ENCODE assay signal across 1 cellular context in genomic region chr7:148987010-148987750, GRCh38.
TF ChIP-seq lines count a peak whose summit lies in the region.

No MANE protein-coding gene starts in this region.

TF ChIP-seq in K562, 482 proteins besides CTCF, POLR2A, EP300 and RAD21 (continued from another document):
- TF ChIP-seq ZNF197 (CRISPR knock-in tag; IDR thresholded peaks at IDR 0.05; ENCODE audit: low read depth) (0 out of 2 replicates have a peak, but pooled peaks have one; percentile 84), MXD1 (CRISPR knock-in tag; IDR thresholded peaks at IDR 0.05; ENCODE audit: borderline replicate concordance, poor library complexity, severe bottlenecking) (no peak), SMARCA5 (IDR thresholded peaks at IDR 0.05) (peak; percentile 93), ZNF395 (CRISPR knock-in tag; IDR thresholded peaks at IDR 0.05) (peak; percentile 71), ZBTB9 (CRISPR knock-in tag; IDR thresholded peaks at IDR 0.05) (0 out of 2 replicates have a peak, but pooled peaks have one; percentile 27), NCOA1 (IDR thresholded peaks at IDR 0.05; ENCODE audit: low read depth) (no peak; the same call in 1 of the 2 replicates), SREBF1 (IDR thresholded peaks at IDR 0.05; ENCODE audit: borderline replicate concordance, low read depth, low read length) (no peak), SMAD4 (CRISPR knock-in tag; conservative IDR thresholded peaks at IDR 0.05) (no peak; the same call in 1 of the 2 replicates), MNT (conservative IDR thresholded peaks at IDR 0.05) (peak; percentile 19 to 57; a peak in 2 of 4 replicates), ZNF444 (CRISPR knock-in tag; IDR thresholded peaks at IDR 0.05) (no peak), ZNF143 (CRISPR knock-in tag; IDR thresholded peaks at IDR 0.05) (peak; percentile 89), TRIM24 (IDR thresholded peaks at IDR 0.05) (peak; percentile 15 to 45; a peak in 2 of 4 replicates), MTA1 (IDR thresholded peaks at IDR 0.05; ENCODE audit: borderline replicate concordance) (peak; percentile 92), ARID3B (CRISPR knock-in tag; IDR thresholded peaks at IDR 0.05; ENCODE audit: borderline replicate concordance) (no peak), ZNF124 (CRISPR knock-in tag; IDR thresholded peaks at IDR 0.05) (no peak), CBX8 (IDR thresholded peaks at IDR 0.05; ENCODE audit: borderline replicate concordance, extremely low read depth, low read depth, low read length, poor library complexity, severe bottlenecking) (no peak), TRIM28 (IDR thresholded peaks at IDR 0.05) (no peak; the same call in none of the 2 replicates), CEBPB (tag; IDR thresholded peaks at IDR 0.05) (peak; percentile 95), TEAD4 (IDR thresholded peaks at IDR 0.05; ENCODE audit: low read length) (peak; percentile 92), TEAD4 (CRISPR knock-in tag; IDR thresholded peaks at IDR 0.05; ENCODE audit: borderline replicate concordance) (no peak), ZBTB49 (CRISPR knock-in tag; IDR thresholded peaks at IDR 0.05; ENCODE audit: borderline replicate concordance) (no peak), KAT7 (CRISPR knock-in tag; IDR thresholded peaks at IDR 0.05; ENCODE audit: borderline replicate concordance) (peak; percentile 73; the same call in 1 of the 2 replicates), ZNF644 (tag; IDR thresholded peaks at IDR 0.05; ENCODE audit: low read depth) (peak; percentile 66), HINFP (tag; conservative IDR thresholded peaks at IDR 0.05; ENCODE audit: low read depth) (no peak), EHMT2 (IDR thresholded peaks at IDR 0.05) (peak; percentile 12; the same call in 1 of the 2 replicates), FOS (IDR thresholded peaks at IDR 0.05; ENCODE audit: extremely low read depth, insufficient read length) (peak; percentile 63), NR1H2 (CRISPR knock-in tag; IDR thresholded peaks at IDR 0.05) (no peak), RFX7 (CRISPR knock-in tag; IDR thresholded peaks at IDR 0.05) (no peak), ZFP36 (IDR thresholded peaks at IDR 0.05; ENCODE audit: low read depth, low read length, partially characterized antibody) (peak; percentile 96), XRCC5 (IDR thresholded peaks at IDR 0.05; ENCODE audit: low read depth, low read length) (no peak), MEF2A (IDR thresholded peaks at IDR 0.05; ENCODE audit: control insufficient read depth, low read depth, low read length) (no peak), LARP7 (IDR thresholded peaks at IDR 0.05) (no peak), ZNF121 (CRISPR knock-in tag; conservative IDR thresholded peaks at IDR 0.05) (no peak), TCFL5 (CRISPR knock-in tag; conservative IDR thresholded peaks at IDR 0.05) (no peak), CBFA2T3 (IDR thresholded peaks at IDR 0.05) (peak; percentile 65), POLR3G (IDR thresholded peaks at IDR 0.05; ENCODE audit: extremely low read depth, insufficient read length, insufficient replicate concordance) (no peak), ILK (tag; IDR thresholded peaks at IDR 0.05; ENCODE audit: borderline replicate concordance, low read depth) (no peak), ZNF778 (CRISPR knock-in tag; IDR thresholded peaks at IDR 0.05) (no peak), ZNF274 (IDR thresholded peaks at IDR 0.05; ENCODE audit: borderline replicate concordance, low read depth, low read length) (no peak), HMGXB4 (CRISPR knock-in tag; IDR thresholded peaks at IDR 0.05) (peak; percentile 72; the same call in 1 of the 2 replicates), ZNF609 (CRISPR knock-in tag; IDR thresholded peaks at IDR 0.05; ENCODE audit: borderline replicate concordance) (0 out of 2 replicates have a peak, but pooled peaks have one; percentile 23), ZNF449 (CRISPR knock-in tag; IDR thresholded peaks at IDR 0.05) (no peak)
